In the genomic region with DNA sequence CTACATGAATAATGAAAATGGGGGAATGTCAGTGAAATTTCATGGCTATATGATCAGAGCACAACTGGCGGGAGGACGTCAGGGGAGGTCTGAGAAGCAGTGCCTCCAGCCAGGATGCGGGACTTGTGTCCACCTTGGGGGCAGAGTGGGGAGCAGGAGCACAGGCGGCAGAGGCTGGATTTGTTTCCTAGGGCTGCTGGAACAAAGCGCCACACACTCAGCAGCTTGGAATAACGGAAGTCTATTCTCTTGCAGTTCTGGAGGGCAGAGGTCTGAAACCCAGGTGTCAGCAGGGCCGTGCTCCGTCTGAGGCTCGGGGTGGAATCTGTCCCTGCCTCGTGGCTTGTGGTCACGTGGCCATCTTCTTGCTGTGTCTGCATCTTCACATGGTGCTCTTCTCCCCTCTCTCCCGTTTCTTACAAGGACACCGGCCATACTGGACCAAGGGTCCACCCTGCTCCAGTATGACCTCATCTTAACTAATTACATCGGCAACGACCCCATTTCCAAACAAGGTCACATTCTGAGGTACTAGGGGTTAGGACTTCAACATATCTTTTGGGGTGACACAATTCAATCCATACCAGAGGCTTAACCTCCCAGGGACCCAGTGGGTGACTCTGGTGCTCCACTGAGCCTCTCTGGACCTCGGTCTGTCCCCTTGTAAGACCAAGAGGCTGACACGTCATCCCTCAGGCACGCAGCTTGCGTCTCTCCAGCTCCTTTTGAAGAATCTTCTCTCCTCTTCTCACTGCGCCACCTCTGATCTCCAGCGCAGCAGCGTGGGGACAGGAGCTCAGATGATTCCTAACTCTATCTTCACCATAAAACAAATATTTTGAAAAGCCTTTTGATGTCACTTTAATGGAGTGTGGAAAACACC, we compare ENCODE assay signal across 20 cellular contexts.
A peak's percentile ranks its signal among the peaks of the same experiment; 100 is the strongest.
DNase-seq lines count a peak whose midpoint lies in the region; ATAC-seq, FAIRE-seq and TF ChIP-seq lines count a peak whose summit lies in the region.
"Had no signal": no experiment of that assay in that cellular context is flagged by ENCODE, and none has a peak within 500 bp of the region (broad histone marks: within the 10 kb centered on the region; RNA-seq: fewer than 3 reads in every experiment).

No MANE protein-coding gene starts in this region.

- no peak for TF ChIP-seq EP300 in sigmoid colon (IDR thresholded peaks at IDR 0.05)

- no peak for DNase-seq in activated CD4-positive, alpha-beta T cell treated with anti-CD3 and anti-CD28 coated beads, Interleukin-2, amount 10 ng/mL, durations not matched to agents 7 days and 5 days
- DNase-seq in activated CD4-positive, alpha-beta T cell treated with anti-CD3 and anti-CD28 coated beads for 4 hours = no peak
- DNase-seq in M059J (ENCODE audit: low read depth) = peak; percentile 50
- peak; percentile 36 for DNase-seq in fibroblast of villous mesenchyme (ENCODE audit: low read depth)
- DNase-seq in sigmoid colon = peak; percentile 50
- no peak for DNase-seq in GM12891 (ENCODE audit: insufficient read length, low spot score)
- no peak for DNase-seq in GM23338 (ENCODE audit: low spot score)
- DNase-seq: Calu3, DMS79 treated with DMSO at 0.1 percent for 48 hours, GOT3, HFFc6, Karpas-422, NCI-H1436, NCI-H187 treated with DMSO at 0.1 percent for 48 hours, NCI-H524, SJCRH30 had no signal

- no peaks in the 10 kb centered on the region for H3K9me2 ChIP-seq in GM23338 (ENCODE audit: insufficient read depth)

- H2AFZ ChIP-seq in GM23338 = no peak overlapping the region

- no peaks in the 10 kb centered on the region for H3K27me3 Mint-ChIP-seq in activated CD4-positive, alpha-beta T cell treated with anti-CD3 and anti-CD28 coated beads, Interleukin-2, amount 10 ng/mL, durations not matched to agents 7 days and 5 days
- peaks cover 7% of the 10 kb centered on the region for H3K27me3 Mint-ChIP-seq in GM23338 (ENCODE audit: insufficient read depth, low read depth, poor library complexity)

- H4K20me1 ChIP-seq in GM23338 (replicated peaks; ENCODE audit: insufficient read depth) = no peaks in the 10 kb centered on the region

- no peak for TF ChIP-seq POLR2A in sigmoid colon (IDR thresholded peaks at IDR 0.05)
- no peak for TF ChIP-seq POLR2A in GM12891 (IDR thresholded peaks at IDR 0.05; ENCODE audit: low read depth, low read length)

- H3F3A ChIP-seq in GM23338 (replicated peaks; ENCODE audit: low read depth) = no peaks in the 10 kb centered on the region

- ATAC-seq in HG03571 (IDR thresholded peaks at IDR 0.05; ENCODE audit: unreplicated experiment) = no peak
- ATAC-seq in GM23338 = no peak
- ATAC-seq: SK-N-SH treated with all-trans-retinoic acid at 6 μM for 48 hours had no signal

- CTCF ChIA-PET in activated CD4-positive, alpha-beta T cell treated with anti-CD3 and anti-CD28 coated beads, Interleukin-2, amount 10 ng/mL, durations not matched to agents 7 days and 5 days (lab: Charles Lee) = interaction anchor here (1.4 kb wide), 1 partner anchor 9 kb away, joined by 4 read pairs; no protein-coding TSS in a partner anchor

- TF ChIP-seq CTCF in fibroblast of villous mesenchyme (IDR thresholded peaks at IDR 0.05; ENCODE audit: insufficient read depth, low read depth, low read length) (no peak), sigmoid colon (IDR thresholded peaks at IDR 0.05) (no peak), GM23338 (conservative IDR thresholded peaks at IDR 0.05; ENCODE audit: low read depth in 2 of 2) (no peak)

- no peaks in the 10 kb centered on the region for H3K79me2 ChIP-seq in GM23338 (replicated peaks; ENCODE audit: insufficient read depth)

- intact Hi-C loops in sigmoid colon (cut with DNase I) = no loop called here

- H3K4me1 Mint-ChIP-seq in activated CD4-positive, alpha-beta T cell treated with anti-CD3 and anti-CD28 coated beads, Interleukin-2, amount 10 ng/mL, durations not matched to agents 7 days and 5 days = no peaks in the 10 kb centered on the region
- H3K4me1 Mint-ChIP-seq in GM23338 = peaks cover 10% of the 10 kb centered on the region

- POLR2A ChIA-PET in activated CD4-positive, alpha-beta T cell treated with anti-CD3 and anti-CD28 coated beads, Interleukin-2, amount 10 ng/mL, durations not matched to agents 7 days and 5 days (lab: Charles Lee) = no interaction called here

- peaks cover 5% of the 10 kb centered on the region for H3K9me3 Mint-ChIP-seq in activated CD4-positive, alpha-beta T cell treated with anti-CD3 and anti-CD28 coated beads, Interleukin-2, amount 10 ng/mL, durations not matched to agents 7 days and 5 days
- peaks cover 15% of the 10 kb centered on the region for H3K9me3 Mint-ChIP-seq in GM23338
- H3K9me3 Mint-ChIP-seq: HFFc6 had no signal

- H3K27ac ChIP-seq in sigmoid colon (no peak overlapping the region), GM23338 (ENCODE audit: low read depth) (no peak overlapping the region)
- H3K27ac ChIP-seq: 22Rv1, SJCRH30 had no signal

- H3K27me3 ChIP-seq in sigmoid colon (no peaks in the 10 kb centered on the region), GM23338 (ENCODE audit: insufficient read depth) (no peaks in the 10 kb centered on the region)
- H3K27me3 ChIP-seq: SJCRH30 had no signal

- no peaks in the 10 kb centered on the region for H3K4me1 ChIP-seq in sigmoid colon
- H3K4me1 ChIP-seq in GM23338 (ENCODE audit: insufficient read depth) = peaks cover 8% of the 10 kb centered on the region; the same call in 1 of the 2 replicates
- H3K4me1 ChIP-seq: HAP-1, SJCRH30 had no signal

- peaks cover 0 to 9% (median 0%) of the 10 kb centered on the region in 4 donors for H3K9me3 ChIP-seq in sigmoid colon
- H3K9me3 ChIP-seq: HAP-1, SJCRH30 had no signal

- H3K36me3 Mint-ChIP-seq in activated CD4-positive, alpha-beta T cell treated with anti-CD3 and anti-CD28 coated beads, Interleukin-2, amount 10 ng/mL, durations not matched to agents 7 days and 5 days (ENCODE audit: low read depth) = no peaks in the 10 kb centered on the region
- peaks cover 31% of the 10 kb centered on the region for H3K36me3 Mint-ChIP-seq in GM23338 (ENCODE audit: low read depth)

- no peak overlapping the region for H3K4me2 ChIP-seq in GM23338

- peak overlapping the region; percentile 34 for H3K27ac Mint-ChIP-seq in activated CD4-positive, alpha-beta T cell treated with anti-CD3 and anti-CD28 coated beads, Interleukin-2, amount 10 ng/mL, durations not matched to agents 7 days and 5 days
- no peak overlapping the region for H3K27ac Mint-ChIP-seq in GM23338
- H3K27ac Mint-ChIP-seq: HFFc6 had no signal

- no peak overlapping the region for H3K4me3 Mint-ChIP-seq in activated CD4-positive, alpha-beta T cell treated with anti-CD3 and anti-CD28 coated beads, Interleukin-2, amount 10 ng/mL, durations not matched to agents 7 days and 5 days
- no peak overlapping the region; the same call in 2 of the 3 replicates for H3K4me3 Mint-ChIP-seq in GM23338
- H3K4me3 Mint-ChIP-seq: HFFc6 had no signal

- H3K36me3 ChIP-seq in sigmoid colon (no peaks in the 10 kb centered on the region), GM23338 (ENCODE audit: insufficient read depth) (no peaks in the 10 kb centered on the region)
- H3K36me3 ChIP-seq: HAP-1, SJCRH30 had no signal

- WGBS in sigmoid colon, 2 donors = 92% methylated on average over 22 of the region's 22 CpGs

- no peak for FAIRE-seq in GM12891 (lab: Jason Lieb, UNC)

- H3K4me3 ChIP-seq in fibroblast of villous mesenchyme (ENCODE audit: low read depth, low read length) = no peak overlapping the region
- H3K4me3 ChIP-seq in sigmoid colon = no peak overlapping the region
- no peak overlapping the region for H3K4me3 ChIP-seq in GM23338
- H3K4me3 ChIP-seq: HAP-1, SJCRH30 had no signal

TF ChIP-seq in GM12891, 5 proteins besides CTCF, POLR2A, EP300 and RAD21:
- TF ChIP-seq PAX5 (IDR thresholded peaks at IDR 0.05; ENCODE audit: insufficient read depth, low read length, severe bottlenecking) (no peak), TAF1 (IDR thresholded peaks at IDR 0.05; ENCODE audit: low read depth, low read length) (no peak), POLR2AphosphoS5 (IDR thresholded peaks at IDR 0.05; ENCODE audit: low read depth, low read length) (no peak), POU2F2 (IDR thresholded peaks at IDR 0.05; ENCODE audit: low read depth, low read length) (no peak), SPI1 (IDR thresholded peaks at IDR 0.05; ENCODE audit: low read depth, low read length) (no peak)

TF ChIP-seq in GM23338, 12 proteins besides CTCF, POLR2A, EP300 and RAD21:
- TF ChIP-seq, protein P1, sequence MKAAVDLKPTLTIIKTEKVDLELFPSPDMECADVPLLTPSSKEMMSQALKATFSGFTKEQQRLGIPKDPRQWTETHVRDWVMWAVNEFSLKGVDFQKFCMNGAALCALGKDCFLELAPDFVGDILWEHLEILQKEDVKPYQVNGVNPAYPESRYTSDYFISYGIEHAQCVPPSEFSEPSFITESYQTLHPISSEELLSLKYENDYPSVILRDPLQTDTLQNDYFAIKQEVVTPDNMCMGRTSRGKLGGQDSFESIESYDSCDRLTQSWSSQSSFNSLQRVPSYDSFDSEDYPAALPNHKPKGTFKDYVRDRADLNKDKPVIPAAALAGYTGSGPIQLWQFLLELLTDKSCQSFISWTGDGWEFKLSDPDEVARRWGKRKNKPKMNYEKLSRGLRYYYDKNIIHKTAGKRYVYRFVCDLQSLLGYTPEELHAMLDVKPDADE (IDR thresholded peaks at IDR 0.05) = no peak
- no peak for TF ChIP-seq ZNF114 (CRISPR knock-in tag; IDR thresholded peaks at IDR 0.05)
- no peak for TF ChIP-seq EZH2phosphoT487 (IDR thresholded peaks at IDR 0.05; ENCODE audit: unreplicated experiment)
- no peak for TF ChIP-seq CREB1 (CRISPR knock-in tag; IDR thresholded peaks at IDR 0.05; ENCODE audit: low read depth)
- TF ChIP-seq STAT1 (IDR thresholded peaks at IDR 0.05; ENCODE audit: unreplicated experiment) = no peak

Comparison
In these comparisons a context has a peak if more than half of its experiments do, and no peak if none do; other contexts are left out.
1. DNase-seq: peak in M059J (single experiment), fibroblast of villous mesenchyme (single experiment) and sigmoid colon (single experiment); none in activated CD4-positive, alpha-beta T cell treated with anti-CD3 and anti-CD28 coated beads, Interleukin-2, amount 10 ng/mL, durations not matched to agents 7 days and 5 days (single experiment), activated CD4-positive, alpha-beta T cell treated with anti-CD3 and anti-CD28 coated beads for 4 hours (0 of 2), GM12891 (single experiment) and GM23338 (single experiment).